In the genomic region with DNA sequence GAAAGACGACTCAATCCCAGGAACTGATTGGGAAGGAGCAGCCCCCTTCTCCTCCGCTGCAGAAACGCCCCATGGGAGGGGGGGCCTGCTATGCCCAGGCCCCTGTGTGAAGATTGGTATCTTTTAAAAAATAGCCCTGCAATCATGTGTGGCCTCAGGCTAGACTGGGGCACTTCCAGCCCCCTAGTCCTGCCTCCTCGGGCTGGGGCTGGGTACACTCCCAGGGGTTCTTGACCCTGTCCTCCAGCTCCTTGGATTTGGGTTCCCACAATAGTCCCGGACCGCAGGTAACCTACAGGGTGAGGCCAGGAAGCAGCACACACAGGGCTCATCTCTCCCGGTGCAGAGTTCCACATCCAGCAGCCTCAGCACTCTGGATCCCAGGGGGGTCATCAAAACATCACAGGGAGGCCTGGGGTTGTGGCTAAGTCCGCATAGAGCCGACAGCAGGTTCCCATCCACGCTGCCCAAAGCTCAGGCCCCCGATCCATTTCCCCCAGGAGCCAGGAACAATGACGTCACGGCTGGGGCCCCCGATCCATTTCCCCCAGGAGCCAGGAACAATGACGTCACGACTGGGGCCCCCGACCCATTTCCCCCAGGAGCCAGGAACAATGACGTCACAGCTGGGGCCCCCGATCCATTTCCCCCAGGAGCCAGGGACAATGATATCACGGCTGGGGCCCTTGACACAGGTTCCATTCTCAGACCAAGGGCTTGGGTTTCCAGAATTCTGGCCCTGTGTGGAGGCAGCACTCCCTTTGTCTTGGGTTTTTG, we compare ENCODE assay signal across 17 cellular contexts.
"Had no signal": no experiment of that assay in that cellular context is flagged by ENCODE, and none has a peak within 500 bp of the region (broad histone marks: within the 10 kb centered on the region; RNA-seq: fewer than 3 reads in every experiment).

No MANE protein-coding gene starts in this region.

- ATAC-seq: activated CD8-positive, alpha-beta T cell treated with anti-CD3 and anti-CD28 coated beads for 36 hours; activated T-cell treated with anti-CD3 and anti-CD28 coated beads, Interleukin-2, amount 50 U/mL, for 4 hours; naive thymus-derived CD8-positive, alpha-beta T cell; stimulated activated naive CD8-positive, alpha-beta T cell treated with anti-CD3 and anti-CD28 coated beads, Interleukin-15, amount 100 ng/mL, for 72 hours had no signal

- H3K4me1 ChIP-seq: ascending aorta, colonic mucosa, left lung, testis had no signal

- H3K36me3 Mint-ChIP-seq: naive thymus-derived CD8-positive, alpha-beta T cell had no signal

- H3K27me3 ChIP-seq: ascending aorta, colonic mucosa, testis, upper lobe of left lung had no signal

- H3K36me3 ChIP-seq: ascending aorta, colonic mucosa, left lung, upper lobe of left lung had no signal

- H3K9me3 Mint-ChIP-seq: activated CD4-positive, alpha-beta T cell treated with anti-CD3 and anti-CD28 coated beads, Interleukin-2, amount 10 ng/mL, durations not matched to agents 24 days and 14 days; activated CD8-positive, alpha-beta T cell treated with anti-CD3 and anti-CD28 coated beads for 36 hours; activated naive CD4-positive, alpha-beta T cell treated with anti-CD3 and anti-CD28 coated beads, Interleukin-2, amount 50 U/mL, for 24 hours; activated T-cell treated with anti-CD3 and anti-CD28 coated beads, Interleukin-2, amount 50 U/mL, for 4 hours; central memory CD8-positive, alpha-beta T cell; naive thymus-derived CD8-positive, alpha-beta T cell; stimulated activated naive CD8-positive, alpha-beta T cell treated with anti-CD3 and anti-CD28 coated beads, Interleukin-15, amount 100 ng/mL, for 72 hours had no signal

- H3K27ac Mint-ChIP-seq: activated CD4-positive, alpha-beta T cell treated with anti-CD3 and anti-CD28 coated beads, Interleukin-2, amount 10 ng/mL, durations not matched to agents 24 days and 14 days; activated CD8-positive, alpha-beta T cell treated with anti-CD3 and anti-CD28 coated beads for 36 hours; activated naive CD4-positive, alpha-beta T cell treated with anti-CD3 and anti-CD28 coated beads, Interleukin-2, amount 50 U/mL, for 24 hours; naive thymus-derived CD8-positive, alpha-beta T cell; stimulated activated naive CD8-positive, alpha-beta T cell treated with anti-CD3 and anti-CD28 coated beads, Interleukin-15, amount 100 ng/mL, for 72 hours had no signal

- H3K27ac ChIP-seq: ascending aorta, colonic mucosa, left lung, testis had no signal

- H3K4me3 ChIP-seq: ascending aorta, colonic mucosa, left lung, testis, upper lobe of left lung had no signal

- DNase-seq: activated CD4-positive, alpha-beta T cell treated with anti-CD3 and anti-CD28 coated beads, Interleukin-2, amount 10 ng/mL, durations not matched to agents 24 days and 14 days; activated CD8-positive, alpha-beta T cell treated with anti-CD3 and anti-CD28 coated beads for 36 hours; activated gamma-delta T cell; activated T-cell treated with anti-CD3 and anti-CD28 coated beads, Interleukin-2, amount 50 U/mL, for 4 hours; colonic mucosa; kidney; left lung; stimulated activated CD4-positive, alpha-beta T cell treated with anti-CD3 and anti-CD28 coated beads, Interleukin-15, amount 100 ng/mL, for 24 hours; stimulated activated CD4-positive, alpha-beta T cell treated with anti-CD3 and anti-CD28 coated beads, Interleukin-2, amount 100 ng/mL, for 48 hours; stimulated activated naive CD8-positive, alpha-beta T cell treated with anti-CD3 and anti-CD28 coated beads, Interleukin-15, amount 100 ng/mL, for 72 hours; testis had no signal

- H3K27me3 Mint-ChIP-seq: central memory CD8-positive, alpha-beta T cell; stimulated activated naive CD8-positive, alpha-beta T cell treated with anti-CD3 and anti-CD28 coated beads, Interleukin-15, amount 100 ng/mL, for 72 hours had no signal

- H3K4me1 Mint-ChIP-seq: activated CD4-positive, alpha-beta T cell treated with anti-CD3 and anti-CD28 coated beads, Interleukin-2, amount 10 ng/mL, durations not matched to agents 24 days and 14 days; activated naive CD4-positive, alpha-beta T cell treated with anti-CD3 and anti-CD28 coated beads, Interleukin-2, amount 50 U/mL, for 24 hours; central memory CD8-positive, alpha-beta T cell; naive thymus-derived CD8-positive, alpha-beta T cell; stimulated activated naive CD8-positive, alpha-beta T cell treated with anti-CD3 and anti-CD28 coated beads, Interleukin-15, amount 100 ng/mL, for 72 hours had no signal

- FAIRE-seq: frontal cortex, kidney had no signal

- H3K4me3 Mint-ChIP-seq: activated CD4-positive, alpha-beta T cell treated with anti-CD3 and anti-CD28 coated beads, Interleukin-2, amount 10 ng/mL, durations not matched to agents 24 days and 14 days; activated CD8-positive, alpha-beta T cell treated with anti-CD3 and anti-CD28 coated beads for 36 hours; activated naive CD4-positive, alpha-beta T cell treated with anti-CD3 and anti-CD28 coated beads, Interleukin-2, amount 50 U/mL, for 24 hours; activated T-cell treated with anti-CD3 and anti-CD28 coated beads, Interleukin-2, amount 50 U/mL, for 4 hours; central memory CD8-positive, alpha-beta T cell; naive thymus-derived CD8-positive, alpha-beta T cell; stimulated activated naive CD8-positive, alpha-beta T cell treated with anti-CD3 and anti-CD28 coated beads, Interleukin-15, amount 100 ng/mL, for 72 hours had no signal

- H3K9me3 ChIP-seq: ascending aorta, colonic mucosa, left lung, testis, upper lobe of left lung had no signal
